9 cellular contexts compared by ENCODE assay signal in the genomic region with DNA sequence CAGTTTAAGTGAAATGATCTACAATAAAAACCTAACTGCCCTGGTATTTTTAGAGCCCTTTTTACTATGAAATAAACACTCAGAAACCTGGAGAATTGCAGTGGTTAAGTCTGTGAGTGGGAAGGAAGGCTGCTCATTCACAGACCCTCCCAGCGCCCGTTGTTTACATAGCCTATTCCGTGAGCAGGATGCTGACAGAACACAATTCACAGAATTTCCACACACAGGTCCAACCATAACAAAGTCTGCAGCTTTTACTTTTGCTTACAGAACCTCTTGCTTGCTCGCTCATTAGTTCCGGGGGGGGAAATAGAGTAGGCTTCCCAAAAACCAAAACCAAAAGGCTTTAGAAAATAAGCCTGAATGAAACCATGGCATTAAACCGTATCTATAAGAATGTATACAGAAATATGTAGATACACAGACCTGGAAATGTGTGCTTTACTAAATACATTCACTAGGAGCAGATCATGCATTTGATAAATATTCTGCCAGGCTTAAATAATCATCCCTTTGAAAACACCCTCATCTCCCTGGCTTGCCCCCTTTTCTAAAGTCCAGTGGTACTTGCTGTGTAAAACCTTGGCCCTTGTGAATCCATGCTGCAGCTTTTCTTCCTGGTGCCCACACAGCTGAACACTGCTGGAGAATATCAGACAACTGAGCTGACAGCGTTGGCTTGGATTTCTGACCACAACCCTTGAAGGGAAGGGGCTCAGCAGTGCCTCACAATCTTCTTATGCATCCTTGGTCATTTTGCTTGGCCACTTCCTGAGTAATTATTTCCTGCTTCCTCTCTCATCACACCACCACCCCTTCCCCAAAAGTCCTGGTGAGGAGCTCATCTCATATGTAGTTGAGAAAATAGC.
DNase-seq lines count a peak whose midpoint lies in the region; FAIRE-seq and TF ChIP-seq lines count a peak whose summit lies in the region.
"Had no signal": no experiment of that assay in that cellular context is flagged by ENCODE, and none has a peak within 500 bp of the region (broad histone marks: within the 10 kb centered on the region; RNA-seq: fewer than 3 reads in every experiment).

No MANE protein-coding gene starts in this region.

- H3K4me3 Mint-ChIP-seq in activated CD4-positive, alpha-beta T cell treated with anti-CD3 and anti-CD28 coated beads, Interleukin-2, amount 10 ng/mL, durations not matched to agents 24 days and 14 days: peak overlapping the region; percentile 65

- H3K4me1 Mint-ChIP-seq in activated CD4-positive, alpha-beta T cell treated with anti-CD3 and anti-CD28 coated beads, Interleukin-2, amount 10 ng/mL, durations not matched to agents 24 days and 14 days: peaks cover 36% of the 10 kb centered on the region

- H3K4me3 ChIP-seq in astrocyte of the cerebellum (ENCODE audit: low read depth, low read length) (peak overlapping the region; percentile 1), thyroid gland (replicated peaks in 1 of 3) (no peak overlapping the region)

- peak; percentile 88 for DNase-seq in activated CD4-positive, alpha-beta T cell treated with anti-CD3 and anti-CD28 coated beads, Interleukin-2, amount 10 ng/mL, durations not matched to agents 24 days and 14 days
- no peak for DNase-seq in activated CD4-positive, alpha-beta T cell treated with anti-CD3 and anti-CD28 coated beads for 4 hours
- DNase-seq in astrocyte of the cerebellum (ENCODE audit: low read depth): peak; percentile 88
- peak; percentile 71 for DNase-seq in left kidney (ENCODE audit: low read depth, low spot score)
- peak; percentile 59 to 64 for DNase-seq in thyroid gland
- DNase-seq in HPDE6-E6E7 (ENCODE audit: extremely low spot score): no peak
- DNase-seq in GM19239 (ENCODE audit: insufficient read length, low spot score): no peak
- no peak for DNase-seq in GM10248 (ENCODE audit: extremely low spot score)
- DNase-seq: COR-L47 had no signal

- no peaks in the 10 kb centered on the region for H3K27me3 ChIP-seq in thyroid gland

- in situ Hi-C loops in astrocyte of the cerebellum (cut with HindIII; ENCODE audit: low sequenced_read_pairs): no loop called here

- peaks cover 6% of the 10 kb centered on the region for H3K9me3 Mint-ChIP-seq in activated CD4-positive, alpha-beta T cell treated with anti-CD3 and anti-CD28 coated beads, Interleukin-2, amount 10 ng/mL, durations not matched to agents 24 days and 14 days

- H3K4me1 ChIP-seq in thyroid gland: peaks cover 6 to 16% of the 10 kb centered on the region in 2 donors

- 8 to 9% methylated on average over 7 of the region's 7 CpGs for WGBS in thyroid gland, 2 donors

- H3K36me3 Mint-ChIP-seq in activated CD4-positive, alpha-beta T cell treated with anti-CD3 and anti-CD28 coated beads, Interleukin-2, amount 10 ng/mL, durations not matched to agents 24 days and 14 days (ENCODE audit: low read depth): peaks cover 5% of the 10 kb centered on the region

- TF ChIP-seq CTCF in astrocyte of the cerebellum (IDR thresholded peaks at IDR 0.05; ENCODE audit: low read depth, low read length, missing control alignments) (no peak), thyroid gland (IDR thresholded peaks at IDR 0.05) (no peak), GM10248 (IDR thresholded peaks at IDR 0.05; ENCODE audit: control extremely low read depth, extremely low read depth, low read depth, missing control alignments) (no peak)

- no peak for FAIRE-seq in GM19239 (lab: Jason Lieb, UNC)

- H3K9me3 ChIP-seq in thyroid gland: no peaks in the 10 kb centered on the region

- peak overlapping the region; percentile 79 for H3K27ac Mint-ChIP-seq in activated CD4-positive, alpha-beta T cell treated with anti-CD3 and anti-CD28 coated beads, Interleukin-2, amount 10 ng/mL, durations not matched to agents 24 days and 14 days

- no peaks in the 10 kb centered on the region for H3K27me3 Mint-ChIP-seq in activated CD4-positive, alpha-beta T cell treated with anti-CD3 and anti-CD28 coated beads, Interleukin-2, amount 10 ng/mL, durations not matched to agents 24 days and 14 days

- no peak for TF ChIP-seq POLR2A in thyroid gland (IDR thresholded peaks at IDR 0.05)

- CTCF ChIA-PET in GM10248 (lab: Yijun Ruan, JAX): interaction anchor here (0.8 to 2.0 kb wide), 3 partner anchors 9 to 14 kb away, joined by 3 to 9 read pairs (median 3); no protein-coding TSS in a partner anchor

- POLR2A ChIA-PET in GM10248 (lab: Yijun Ruan, JAX): no interaction called here

- peak overlapping the region; percentile 58 to 61 (median 60) for H3K27ac ChIP-seq in thyroid gland

- H3K36me3 ChIP-seq in thyroid gland: no peaks in the 10 kb centered on the region

- intact Hi-C loops in activated CD4-positive, alpha-beta T cell treated with anti-CD3 and anti-CD28 coated beads, Interleukin-2, amount 10 ng/mL, durations not matched to agents 24 days and 14 days (cut with micrococcal nuclease): loop anchor here (5.0 kb wide), 1 partner anchor 533 kb away; no protein-coding TSS in a partner anchor
- intact Hi-C loops in thyroid gland (cut with DNase I): no loop called here

Comparison
In these comparisons a context has a peak if more than half of its experiments do, and no peak if none do; other contexts are left out.
1. DNase-seq: peak in activated CD4-positive, alpha-beta T cell treated with anti-CD3 and anti-CD28 coated beads, Interleukin-2, amount 10 ng/mL, durations not matched to agents 24 days and 14 days (single experiment), astrocyte of the cerebellum (single experiment), left kidney (single experiment) and thyroid gland (2 of 2); none in activated CD4-positive, alpha-beta T cell treated with anti-CD3 and anti-CD28 coated beads for 4 hours (0 of 2), HPDE6-E6E7 (single experiment), GM19239 (single experiment) and GM10248 (single experiment).